Comparison of ENCODE assay signal across 15 cellular contexts in the genomic region with DNA sequence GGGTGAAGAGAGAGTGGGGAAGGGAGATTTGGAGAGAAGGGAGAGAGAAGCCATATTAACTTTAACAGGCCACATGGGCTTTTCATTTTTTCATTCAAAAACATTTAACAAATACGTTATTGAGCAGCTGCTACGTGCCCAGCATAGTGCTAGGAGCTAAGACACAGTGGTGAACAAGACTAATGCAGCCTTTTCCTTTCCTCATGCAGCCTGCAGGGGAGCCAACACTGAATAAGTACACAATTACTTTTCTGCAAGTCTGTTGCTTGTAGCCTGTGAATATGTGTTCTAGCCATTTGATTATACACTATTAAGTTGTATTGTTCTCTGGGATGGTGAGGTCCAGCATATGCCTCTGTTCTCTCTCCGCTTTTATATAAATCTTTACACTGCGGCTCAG. TPM values are rescaled to one million over a fixed set of nuclear protein-coding genes. Genes with fewer than 3 reads are reported as not detected.
DNase-seq lines count a peak whose midpoint lies in the region; ATAC-seq and TF ChIP-seq lines count a peak whose summit lies in the region.
"Had no signal": no experiment of that assay in that cellular context is flagged by ENCODE, and none has a peak within 500 bp of the region (broad histone marks: within the 10 kb centered on the region; RNA-seq: fewer than 3 reads in every experiment).

No MANE protein-coding gene starts in this region.

- no peaks in the 10 kb centered on the region for H3K9me3 ChIP-seq in BE2C
- H3K9me3 ChIP-seq in SK-N-MC (ENCODE audit: low read depth, low read length) = no peaks in the 10 kb centered on the region
- H3K9me3 ChIP-seq: heart left ventricle had no signal

- TF ChIP-seq CTCF in BE2C (IDR thresholded peaks at IDR 0.05; ENCODE audit: low read depth, low read length) = 0 out of 2 replicates have a peak, but pooled peaks have one; percentile 13
- peak; percentile 28 for TF ChIP-seq CTCF in GM06990 (IDR thresholded peaks at IDR 0.05; ENCODE audit: insufficient read depth, low read length, poor library complexity, severe bottlenecking)
- peak; percentile 37 for TF ChIP-seq CTCF in epithelial cell of proximal tubule (conservative IDR thresholded peaks at IDR 0.05; ENCODE audit: low read depth, low read length)

- H3K27ac ChIP-seq in SK-N-MC = 0 out of 2 replicates have a peak overlapping the region, but pooled peaks have one; percentile 17
- H3K27ac ChIP-seq: heart left ventricle had no signal

- peaks cover 8% of the 10 kb centered on the region for H3K4me1 ChIP-seq in BE2C

- ATAC-seq in HG03520 (IDR thresholded peaks at IDR 0.05; ENCODE audit: unreplicated experiment) (no peak), GM18505 (IDR thresholded peaks at IDR 0.05; ENCODE audit: unreplicated experiment) (no peak)
- ATAC-seq: heart left ventricle, left ventricle myocardium superior had no signal

- no peak overlapping the region for H3K4me3 ChIP-seq in BE2C (ENCODE audit: low read depth, low read length)
- no peak overlapping the region for H3K4me3 ChIP-seq in GM06990 (replicated peaks; ENCODE audit: low read depth, low read length)
- no peak overlapping the region for H3K4me3 ChIP-seq in SK-N-MC
- no peak overlapping the region for H3K4me3 ChIP-seq in epithelial cell of proximal tubule (ENCODE audit: low read depth, low read length)
- H3K4me3 ChIP-seq: heart left ventricle had no signal

- TF ChIP-seq POLR2A in GM18505 (IDR thresholded peaks at IDR 0.05; ENCODE audit: borderline replicate concordance, extremely low read depth, insufficient read depth, insufficient read length) = no peak

- DNase-seq in BE2C (no peak), GM06990 (ENCODE audit: extremely low read depth, insufficient read length) (no peak), SK-N-MC (ENCODE audit: low read depth, low spot score) (no peak), epithelial cell of proximal tubule (ENCODE audit: low read depth) (no peak), islet precursor cell (no peak), NCI-H524 treated with DMSO at 0.1 percent for 48 hours (lab: John Stamatoyannopoulos, UW) (no peak)
- DNase-seq: activated effector memory CD4-positive, alpha-beta T cell treated with Interleukin-2 at 50 U/mL for 16 hours; central memory CD4-positive, alpha-beta T cell; heart left ventricle; left ventricle myocardium superior; NCI-H1417 treated with DMSO at 0.1 percent for 48 hours; NCI-H524; Right ventricle myocardium superior had no signal

- H3K36me3 ChIP-seq in BE2C (peaks cover 3% of the 10 kb centered on the region; the same call in 1 of the 2 replicates), GM06990 (ENCODE audit: control insufficient read depth, insufficient read depth, low read length) (no peaks in the 10 kb centered on the region; the same call in 1 of the 2 replicates), SK-N-MC (ENCODE audit: insufficient read depth, low read length) (peaks cover 9% of the 10 kb centered on the region)

- no peaks in the 10 kb centered on the region for H3K27me3 ChIP-seq in BE2C
- H3K27me3 ChIP-seq in GM06990 (replicated peaks; ENCODE audit: control insufficient read depth, insufficient read depth, low read length) = no peaks in the 10 kb centered on the region
- H3K27me3 ChIP-seq: heart left ventricle had no signal

- no peak overlapping the region for H3K9ac ChIP-seq in SK-N-MC (ENCODE audit: insufficient read length)

RNA-seq across cellular contexts. Expression of gene BLOC1S5, which starts 1.9 kb away (rescaled TPM):
- polyA plus RNA-seq in BE2C (2012; ENCODE audit: insufficient read depth, insufficient read length, low read depth) = 7.7 TPM
- 10.9 and 14.8 TPM in 2 replicates for total RNA-seq in epithelial cell of proximal tubule

RNA-seq across cellular contexts. Expression of gene EEF1E1, which starts 36.2 kb away (rescaled TPM):
- 54.0 TPM for polyA plus RNA-seq in BE2C (2012; ENCODE audit: insufficient read depth, insufficient read length, low read depth)
- total RNA-seq in epithelial cell of proximal tubule = 88.8 and 136 TPM in 2 replicates
